Comparison of ENCODE assay signal across 20 cellular contexts in genomic region chr18:56067216-56067611, GRCh38.
A peak's percentile ranks its signal among the peaks of the same experiment; 100 is the strongest.
DNase-seq lines count a peak whose midpoint lies in the region; TF ChIP-seq lines count a peak whose summit lies in the region.
"Had no signal": no experiment of that assay in that cellular context is flagged by ENCODE, and none has a peak within 500 bp of the region (broad histone marks: within the 10 kb centered on the region; RNA-seq: fewer than 3 reads in every experiment).

No MANE protein-coding gene starts in this region.

- CTCF ChIA-PET in HEK293T (lab: Yijun Ruan, JAX), result no interaction called here

- DNase-seq in AG20443 (ENCODE audit: low spot score) (peak; percentile 42), HFFc6 (peak; percentile 9), fibroblast of gingiva (ENCODE audit: low read depth) (peak; percentile 14), pons (ENCODE audit: low spot score) (peak; percentile 80), NCI-H2227 treated with DMSO at 0.1 percent for 48 hours (lab: John Stamatoyannopoulos, UW) (no peak), RKO (ENCODE audit: low spot score) (no peak), HEK293T (ENCODE audit: extremely low spot score) (no peak)
- no peak for DNase-seq in stimulated activated CD8-positive, alpha-beta memory T cell treated with anti-CD3 and anti-CD28 coated beads, Interleukin-4, amount 100 ng/mL, for 48 hours
- DNase-seq: activated CD4-positive, alpha-beta T cell treated with anti-CD3 and anti-CD28 coated beads, Interleukin-2, amount 10 ng/mL, durations not matched to agents 7 days and 5 days; Caco-2; kidney glomerular epithelial cell; NCI-H526; posterior cingulate gyrus; stimulated activated CD4-positive, alpha-beta T cell treated with anti-CD3 and anti-CD28 coated beads, Interleukin-1b, Interleukin-23, amount 100 ng/mL, for 48 hours; stimulated activated naive CD4-positive, alpha-beta T cell treated with Interleukin-2 at 50 U/mL for 16 hours; T-helper 17 cell had no signal

- POLR2A ChIA-PET in HEK293T (lab: Yijun Ruan, JAX), result no interaction called here

- no peaks in the 10 kb centered on the region for H3K27me3 Mint-ChIP-seq in HFFc6 (ENCODE audit: insufficient read depth)
- H3K27me3 Mint-ChIP-seq: activated CD4-positive, alpha-beta T cell treated with anti-CD3 and anti-CD28 coated beads, Interleukin-2, amount 10 ng/mL, durations not matched to agents 7 days and 5 days; B cell; dendritic cell treated with granulocyte-macrophage colony-stimulating factor and Interleukin-4, amounts not matched to agents 40 ng/mL and 50 ng/mL, for 4 days; T-helper 17 cell; type B pancreatic cell had no signal

- peak overlapping the region; percentile 72 for H3K4me3 Mint-ChIP-seq in HFFc6
- H3K4me3 Mint-ChIP-seq: activated CD4-positive, alpha-beta T cell treated with anti-CD3 and anti-CD28 coated beads, Interleukin-2, amount 10 ng/mL, durations not matched to agents 7 days and 5 days; B cell; dendritic cell treated with granulocyte-macrophage colony-stimulating factor and Interleukin-4, amounts not matched to agents 40 ng/mL and 50 ng/mL, for 4 days; natural killer cell treated with Interleukin-12 subunit alpha and Interleukin-12 subunit beta and Interleukin-15 and Interleukin-18, amount 100 ng/mL, for 72 hours; T-helper 17 cell; type B pancreatic cell had no signal

- 0 out of 2 replicates have a peak, but pooled peaks cover 2% of the 10 kb centered on the region for H3K36me3 Mint-ChIP-seq in HFFc6 (ENCODE audit: low read depth)
- H3K36me3 Mint-ChIP-seq: natural killer cell treated with Interleukin-12 subunit alpha and Interleukin-12 subunit beta and Interleukin-15 and Interleukin-18, amount 100 ng/mL, for 72 hours; type B pancreatic cell had no signal

- H3K4me1 Mint-ChIP-seq in HFFc6 (ENCODE audit: low read depth), result peaks cover 27% of the 10 kb centered on the region
- H3K4me1 Mint-ChIP-seq: activated CD4-positive, alpha-beta T cell treated with anti-CD3 and anti-CD28 coated beads, Interleukin-2, amount 10 ng/mL, durations not matched to agents 7 days and 5 days; B cell; T-helper 17 cell had no signal

- peak overlapping the region; percentile 66 for H3K27ac Mint-ChIP-seq in HFFc6
- H3K27ac Mint-ChIP-seq: activated CD4-positive, alpha-beta T cell treated with anti-CD3 and anti-CD28 coated beads, Interleukin-2, amount 10 ng/mL, durations not matched to agents 7 days and 5 days; B cell; dendritic cell treated with granulocyte-macrophage colony-stimulating factor and Interleukin-4, amounts not matched to agents 40 ng/mL and 50 ng/mL, for 4 days; natural killer cell treated with Interleukin-12 subunit alpha and Interleukin-12 subunit beta and Interleukin-15 and Interleukin-18, amount 100 ng/mL, for 72 hours; T-helper 17 cell; type B pancreatic cell had no signal

- 0 out of 2 replicates have a peak, but pooled peaks cover 1% of the 10 kb centered on the region for H3K9me3 Mint-ChIP-seq in HFFc6
- H3K9me3 Mint-ChIP-seq: activated CD4-positive, alpha-beta T cell treated with anti-CD3 and anti-CD28 coated beads, Interleukin-2, amount 10 ng/mL, durations not matched to agents 7 days and 5 days; dendritic cell treated with granulocyte-macrophage colony-stimulating factor and Interleukin-4, amounts not matched to agents 40 ng/mL and 50 ng/mL, for 4 days had no signal

- TF ChIP-seq CTCF in HFFc6 (IDR thresholded peaks at IDR 0.05), result no peak

TF ChIP-seq in HEK293T, 16 proteins besides CTCF, POLR2A, EP300 and RAD21:
- TF ChIP-seq NFRKB (IDR thresholded peaks at IDR 0.05), result no peak
- no peak for TF ChIP-seq FOXA1 (IDR thresholded peaks at IDR 0.05)
- TF ChIP-seq ELF4 (IDR thresholded peaks at IDR 0.05), result no peak
- TF ChIP-seq LEF1 (IDR thresholded peaks at IDR 0.05; ENCODE audit: borderline replicate concordance), result no peak
- no peak for TF ChIP-seq ZNF384 (IDR thresholded peaks at IDR 0.05)
- no peak for TF ChIP-seq HDGF (IDR thresholded peaks at IDR 0.05; ENCODE audit: borderline replicate concordance)
- TF ChIP-seq ARNT (IDR thresholded peaks at IDR 0.05), result no peak
- no peak for TF ChIP-seq SP1 (IDR thresholded peaks at IDR 0.05)
- TF ChIP-seq TARDBP (IDR thresholded peaks at IDR 0.05), result no peak
- TF ChIP-seq, protein P1, sequence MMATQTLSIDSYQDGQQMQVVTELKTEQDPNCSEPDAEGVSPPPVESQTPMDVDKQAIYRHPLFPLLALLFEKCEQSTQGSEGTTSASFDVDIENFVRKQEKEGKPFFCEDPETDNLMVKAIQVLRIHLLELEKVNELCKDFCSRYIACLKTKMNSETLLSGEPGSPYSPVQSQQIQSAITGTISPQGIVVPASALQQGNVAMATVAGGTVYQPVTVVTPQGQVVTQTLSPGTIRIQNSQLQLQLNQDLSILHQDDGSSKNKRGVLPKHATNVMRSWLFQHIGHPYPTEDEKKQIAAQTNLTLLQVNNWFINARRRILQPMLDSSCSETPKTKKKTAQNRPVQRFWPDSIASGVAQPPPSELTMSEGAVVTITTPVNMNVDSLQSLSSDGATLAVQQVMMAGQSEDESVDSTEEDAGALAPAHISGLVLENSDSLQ (IDR thresholded peaks at IDR 0.05), result no peak
- no peak for TF ChIP-seq BHLHE40 (IDR thresholded peaks at IDR 0.05; ENCODE audit: borderline replicate concordance)
- no peak for TF ChIP-seq SUZ12 (IDR thresholded peaks at IDR 0.05)
- TF ChIP-seq CTBP1 (IDR thresholded peaks at IDR 0.05; ENCODE audit: borderline replicate concordance), result no peak
- no peak for TF ChIP-seq L3MBTL2 (conservative IDR thresholded peaks at IDR 0.05)

Comparison
In these comparisons a context has a peak if more than half of its experiments do, and no peak if none do; other contexts are left out.
1. DNase-seq: peak in AG20443 (single experiment), HFFc6 (single experiment), fibroblast of gingiva (single experiment) and pons (single experiment); none in stimulated activated CD8-positive, alpha-beta memory T cell treated with anti-CD3 and anti-CD28 coated beads, Interleukin-4, amount 100 ng/mL, for 48 hours (single experiment), NCI-H2227 treated with DMSO at 0.1 percent for 48 hours (single experiment), RKO (single experiment) and HEK293T (single experiment).